12 cellular contexts compared by ENCODE assay signal in genomic region chr18:26480897-26481795, GRCh38.
DNase-seq lines count a peak whose midpoint lies in the region; ATAC-seq, FAIRE-seq and TF ChIP-seq lines count a peak whose summit lies in the region.
"Had no signal": no experiment of that assay in that cellular context is flagged by ENCODE, and none has a peak within 500 bp of the region (broad histone marks: within the 10 kb centered on the region; RNA-seq: fewer than 3 reads in every experiment).

No MANE protein-coding gene starts in this region.

- no TSS peak for BruUV-seq in HepG2 (replicated peaks; lab: Mats Ljungman, UMichigan)

- ATAC-seq in HepG2: no peak
- no peak for ATAC-seq in right lobe of liver
- ATAC-seq in aorta (ENCODE audit: low FRiP score): peak; percentile 40
- ATAC-seq: activated naive CD8-positive, alpha-beta T cell treated with anti-CD3 and anti-CD28 coated beads, Interleukin-2, amount 50 U/mL, for 24 hours had no signal

- FAIRE-seq in HepG2 (lab: Jason Lieb, UNC): no peak

- TF ChIP-seq RAD21 in HepG2 (CRISPR knock-in tag; IDR thresholded peaks at IDR 0.05): no peak

- DNase-seq in HepG2 (ENCODE audit: low spot score): peak; percentile 5
- DNase-seq in right lobe of liver: no peak
- DNase-seq in SW480 (ENCODE audit: low spot score): peak; percentile 52
- peak; percentile 75 for DNase-seq in hepatic stellate cell (ENCODE audit: low spot score)
- DNase-seq in aorta: no peak
- DNase-seq in BE2C: no peak
- no peak for DNase-seq in GM13976 (ENCODE audit: low spot score)
- DNase-seq in NCI-H2227 treated with DMSO at 0.1 percent for 48 hours (lab: John Stamatoyannopoulos, UW): no peak
- DNase-seq: activated naive CD8-positive, alpha-beta T cell treated with anti-CD3 and anti-CD28 coated beads, Interleukin-2, amount 50 U/mL, for 24 hours; NCI-H1694; stimulated activated naive CD4-positive, alpha-beta T cell treated with Interleukin-2 at 50 U/mL for 16 hours had no signal

- H3K4me1 ChIP-seq in HepG2 (ENCODE audit: insufficient read depth, low read length) (peaks cover 10% of the 10 kb centered on the region), right lobe of liver (no peaks in the 10 kb centered on the region), aorta (ENCODE audit: control insufficient read depth in 1 of 2, insufficient read depth in 2 of 2, low read length in 2 of 2) (no peaks in the 10 kb centered on the region), BE2C (no peaks in the 10 kb centered on the region)
- H3K4me1 ChIP-seq: BLaER1 had no signal

- CTCF ChIA-PET in HepG2 (lab: Yijun Ruan, JAX; ENCODE audit: low intra/inter-chr PET ratio, low total read pairs): no interaction called here

- H3K27me3 ChIP-seq in HepG2 (ENCODE audit: control insufficient read depth in 1 of 2, insufficient read depth in 2 of 2, low read length in 2 of 2) (no peaks in the 10 kb centered on the region), right lobe of liver (no peaks in the 10 kb centered on the region), aorta (ENCODE audit: control insufficient read depth in 1 of 2, insufficient read depth in 2 of 2, low read length in 1 of 2) (no peaks in the 10 kb centered on the region), BE2C (no peaks in the 10 kb centered on the region)
- H3K27me3 ChIP-seq: BLaER1 had no signal

- H3K36me3 ChIP-seq in HepG2 (replicated peaks in 1 of 2; ENCODE audit: control insufficient read depth in 1 of 2, insufficient read depth in 2 of 2, low read length in 2 of 2) (no peaks in the 10 kb centered on the region), right lobe of liver (no peaks in the 10 kb centered on the region), aorta (ENCODE audit: control insufficient read depth in 1 of 2, insufficient read depth in 2 of 2, low read length in 1 of 2) (no peaks in the 10 kb centered on the region), BE2C (no peaks in the 10 kb centered on the region)
- H3K36me3 ChIP-seq: BLaER1 had no signal

- TF ChIP-seq EP300 in HepG2 (IDR thresholded peaks at IDR 0.05; ENCODE audit: low read depth in 2 of 2, low read length in 2 of 2) (no peak), HepG2 (CRISPR knock-in tag; IDR thresholded peaks at IDR 0.05; ENCODE audit: borderline replicate concordance) (no peak)

- H3K27ac ChIP-seq in HepG2 (ENCODE audit: extremely low read length, insufficient read depth, low read length): no peak overlapping the region
- no peak overlapping the region for H3K27ac ChIP-seq in right lobe of liver
- H3K27ac ChIP-seq in aorta (ENCODE audit: low read depth in 1 of 2, low read length in 2 of 2): no peak overlapping the region
- H3K27ac ChIP-seq: BLaER1 had no signal

- TF ChIP-seq POLR2A in HepG2 (IDR thresholded peaks at IDR 0.05; ENCODE audit: insufficient read depth in 1 of 2, low read depth in 2 of 2, low read length in 2 of 2): no peak
- TF ChIP-seq POLR2A in right lobe of liver (IDR thresholded peaks at IDR 0.05): no peak

- 77% methylated on average over 8 of the region's 8 CpGs for WGBS in HepG2 (ENCODE audit: low lambda C conversion rate)
- 88% methylated on average over 8 of the region's 8 CpGs for WGBS in right lobe of liver (ENCODE audit: insufficient coverage, low coverage, low lambda C conversion rate, missing lambda C conversion rate)
- 80 to 82% methylated on average over 8 of the region's 8 CpGs for WGBS in aorta, 2 donors

- H3K9ac ChIP-seq in HepG2 (ENCODE audit: insufficient read depth, low read depth, low read length): no peak overlapping the region
- H3K9ac ChIP-seq: BLaER1 had no signal

- in situ Hi-C loops in HepG2 (cut with HindIII; ENCODE audit: extremely low pct_ligation_motif_present, low pct_unique_long_range_greater_than_20kb) (no loop called here), GM13976 (cut with MboI; ENCODE audit: low sequenced_read_pairs, unreplicated experiment) (no loop called here)

- H3K4me2 ChIP-seq in HepG2 (ENCODE audit: low read depth, low read length): no peak overlapping the region
- H3K4me2 ChIP-seq: BLaER1 had no signal

- no peak for TF ChIP-seq CTCF in HepG2 (CRISPR knock-in tag; IDR thresholded peaks at IDR 0.05)
- TF ChIP-seq CTCF in right lobe of liver (IDR thresholded peaks at IDR 0.05): no peak
- no peak for TF ChIP-seq CTCF in BE2C (IDR thresholded peaks at IDR 0.05; ENCODE audit: low read depth, low read length)
- TF ChIP-seq CTCF in GM13976 (IDR thresholded peaks at IDR 0.05; ENCODE audit: borderline replicate concordance, control extremely low read depth, extremely low read depth, insufficient read depth, missing control alignments): no peak

- H3K9me3 ChIP-seq in HepG2 (ENCODE audit: low read length) (no peaks in the 10 kb centered on the region), right lobe of liver (no peaks in the 10 kb centered on the region), aorta (ENCODE audit: control insufficient read depth, low read length) (no peaks in the 10 kb centered on the region), BE2C (no peaks in the 10 kb centered on the region)
- H3K9me3 ChIP-seq: BLaER1 had no signal

- intact Hi-C loops in HepG2 (cut with micrococcal nuclease; ENCODE audit: unreplicated experiment) (no loop called here), right lobe of liver (cut with DNase I) (loop anchor here in 1 of 2 donors (10.0 kb wide), 1 partner anchor 64 kb away; the partner anchor contains the start of gene KCTD1), aorta (cut with DNase I) (no loop called here)

- POLR2A ChIA-PET in HepG2 (lab: Yijun Ruan, JAX): no interaction called here

- no peaks in the 10 kb centered on the region for H3K79me2 ChIP-seq in HepG2 (ENCODE audit: insufficient read depth, low read length)

- H2AFZ ChIP-seq in HepG2 (ENCODE audit: low read length): no peak overlapping the region

- H3K4me3 ChIP-seq in HepG2 (replicated peaks in 1 of 3; ENCODE audit: insufficient read depth in 1 of 3, low read depth in 2 of 3, low read length in 3 of 3) (no peak overlapping the region), right lobe of liver (no peak overlapping the region), aorta (ENCODE audit: low read length in 2 of 2) (no peak overlapping the region), BE2C (ENCODE audit: low read depth, low read length) (no peak overlapping the region)
- H3K4me3 ChIP-seq: BLaER1 had no signal

- H4K20me1 ChIP-seq in HepG2 (ENCODE audit: insufficient read depth, low read length): no peaks in the 10 kb centered on the region
- H4K20me1 ChIP-seq: BLaER1 had no signal

TF ChIP-seq in HepG2, 621 proteins besides CTCF, POLR2A, EP300 and RAD21 (continues in another document):
- TF ChIP-seq, protein P1, sequence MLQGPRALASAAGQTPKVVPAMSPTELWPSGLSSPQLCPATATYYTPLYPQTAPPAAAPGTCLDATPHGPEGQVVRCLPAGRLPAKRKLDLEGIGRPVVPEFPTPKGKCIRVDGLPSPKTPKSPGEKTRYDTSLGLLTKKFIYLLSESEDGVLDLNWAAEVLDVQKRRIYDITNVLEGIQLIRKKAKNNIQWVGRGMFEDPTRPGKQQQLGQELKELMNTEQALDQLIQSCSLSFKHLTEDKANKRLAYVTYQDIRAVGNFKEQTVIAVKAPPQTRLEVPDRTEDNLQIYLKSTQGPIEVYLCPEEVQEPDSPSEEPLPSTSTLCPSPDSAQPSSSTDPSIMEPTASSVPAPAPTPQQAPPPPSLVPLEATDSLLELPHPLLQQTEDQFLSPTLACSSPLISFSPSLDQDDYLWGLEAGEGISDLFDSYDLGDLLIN (CRISPR knock-in tag; IDR thresholded peaks at IDR 0.05; ENCODE audit: borderline replicate concordance): no peak
- no peak for TF ChIP-seq ZNF30 (CRISPR knock-in tag; IDR thresholded peaks at IDR 0.05)

Comparison
In these comparisons a context has a peak if more than half of its experiments do, and no peak if none do; other contexts are left out.
1. DNase-seq: peak in HepG2 (single experiment), SW480 (single experiment) and hepatic stellate cell (single experiment); none in right lobe of liver (0 of 3), aorta (0 of 2), BE2C (single experiment), GM13976 (single experiment) and NCI-H2227 treated with DMSO at 0.1 percent for 48 hours (single experiment).